In the genomic region with DNA sequence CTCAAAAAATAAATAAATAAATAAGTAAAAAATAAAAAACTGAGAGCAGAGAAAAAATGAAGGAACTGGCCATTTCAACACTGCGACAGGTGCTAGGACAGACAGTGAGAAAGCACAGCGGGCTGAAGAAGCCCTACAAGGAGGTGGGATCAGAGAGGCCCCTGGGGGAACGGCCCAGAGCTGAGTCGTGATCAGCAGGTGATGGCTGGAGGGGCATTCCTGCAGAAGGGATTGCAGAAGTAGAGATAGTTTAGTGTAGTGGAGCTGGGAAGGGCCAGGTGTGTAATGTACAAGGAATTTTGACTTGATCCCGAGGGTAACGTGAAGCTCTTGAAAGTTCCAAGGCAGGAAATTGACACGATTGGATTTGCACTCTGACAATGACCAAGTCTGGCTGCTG, we compare ENCODE assay signal across 31 cellular contexts.
"Had no signal": no experiment of that assay in that cellular context is flagged by ENCODE, and none has a peak within 500 bp of the region (broad histone marks: within the 10 kb centered on the region; RNA-seq: fewer than 3 reads in every experiment).

No MANE protein-coding gene starts in this region.

- H3K27me3 ChIP-seq: brain microvascular endothelial cell, gastroesophageal sphincter, hepatocyte, left lung, ovary, sigmoid colon, upper lobe of left lung, vagina had no signal

- ATAC-seq: activated CD4-positive, CD25-positive, alpha-beta regulatory T cell treated with anti-CD3 and anti-CD28 coated beads, Interleukin-2, amount 50 U/mL, for 24 hours; gastroesophageal sphincter; left lung; stimulated activated memory B cell treated with anti-CD40 and anti-IgM and Interleukin-4, amounts not matched to agents 10 μg/mL and 1 μg/mL and 100 μg/mL, for 72 hours; stimulated activated naive CD8-positive, alpha-beta T cell treated with anti-CD3 and anti-CD28 coated beads, Interleukin-15, amount 100 ng/mL, for 72 hours; T-helper 17 cell had no signal

- H3K9me3 ChIP-seq: ovary, vagina had no signal

- H3K36me3 ChIP-seq: brain microvascular endothelial cell, gastroesophageal sphincter, left lung, ovary, sigmoid colon, upper lobe of left lung, vagina, WERI-Rb-1 had no signal

- H3K4me3 ChIP-seq: gastroesophageal sphincter, hepatocyte, left lung, lung, ovary, sigmoid colon, upper lobe of left lung, vagina had no signal

- H3K27ac ChIP-seq: brain microvascular endothelial cell, gastroesophageal sphincter, hepatocyte, left lung, ovary, sigmoid colon, upper lobe of left lung, vagina, WERI-Rb-1 had no signal

- H3K4me1 ChIP-seq: gastroesophageal sphincter, left lung, sigmoid colon, upper lobe of left lung, vagina had no signal

- H2AFZ ChIP-seq: hepatocyte had no signal

- DNase-seq: activated CD4-positive, alpha-beta T cell treated with anti-CD3 and anti-CD28 coated beads for 48 hours; activated CD4-positive, alpha-beta T cell treated with anti-CD3 and anti-CD28 coated beads, Interleukin-2, amount 50 U/mL, for 48 hours; activated CD8-positive, alpha-beta memory T cell treated with anti-CD3 and anti-CD28 coated beads for 24 hours; activated effector memory CD4-positive, alpha-beta T cell treated with Interleukin-2 at 50 U/mL for 16 hours; activated naive CD4-positive, alpha-beta T cell treated with anti-CD3 and anti-CD28 coated beads for 36 hours; activated naive CD8-positive, alpha-beta T cell treated with anti-CD3 and anti-CD28 coated beads, Interleukin-2, amount 10 ng/mL, durations not matched to agents 7 days and 5 days; brain microvascular endothelial cell; central memory CD4-positive, alpha-beta T cell; dermis blood vessel endothelial cell; effector CD4-positive, alpha-beta T cell; kidney glomerular epithelial cell; nephron progenitor cell; ovary; sigmoid colon; small intestine; stimulated activated CD4-positive, alpha-beta T cell treated with anti-CD3 and anti-CD28 coated beads, Interleukin-1b, Interleukin-23, amount 100 ng/mL, for 48 hours; stimulated activated CD4-positive, alpha-beta T cell treated with anti-CD3 and anti-CD28 coated beads, Interleukin-4, amount 100 ng/mL, for 4 hours; stimulated activated CD8-positive, alpha-beta memory T cell treated with anti-CD3 and anti-CD28 coated beads, Interleukin-4, amount 100 ng/mL, for 48 hours; stimulated activated naive CD8-positive, alpha-beta T cell treated with anti-CD3 and anti-CD28 coated beads, Interleukin-15, amount 100 ng/mL, for 72 hours; substantia nigra; T-helper 17 cell; T1000; upper lobe of left lung; WERI-Rb-1 had no signal

- H3K4me2 ChIP-seq: hepatocyte had no signal
